ENCODE assay signal across 16 cellular contexts in genomic region chr3:120673116-120673515, GRCh38. TPM values are rescaled to one million over a fixed set of nuclear protein-coding genes. Genes with fewer than 3 reads are reported as not detected.
"Had no signal": no experiment of that assay in that cellular context is flagged by ENCODE, and none has a peak within 500 bp of the region (broad histone marks: within the 10 kb centered on the region; RNA-seq: fewer than 3 reads in every experiment).

No MANE protein-coding gene starts in this region.

- H3K27ac Mint-ChIP-seq: activated naive CD8-positive, alpha-beta T cell; stimulated activated naive CD8-positive, alpha-beta T cell treated with anti-CD3 and anti-CD28 coated beads, Interleukin-15, Interleukin-2, amounts not matched to agents 100 ng/mL and 50 ng/mL, for 24 hours had no signal

- H3K27me3 ChIP-seq: heart left ventricle, left lung, ovary had no signal

- H3K4me3 Mint-ChIP-seq: activated naive CD8-positive, alpha-beta T cell; neural crest cell; stimulated activated naive CD8-positive, alpha-beta T cell treated with anti-CD3 and anti-CD28 coated beads, Interleukin-15, Interleukin-2, amounts not matched to agents 100 ng/mL and 50 ng/mL, for 24 hours had no signal

- H3K36me3 ChIP-seq: heart left ventricle, left lung, ovary, thoracic aorta had no signal

- H3K27ac ChIP-seq: heart left ventricle, left lung, ovary, thoracic aorta had no signal

- H3K9me3 ChIP-seq: heart left ventricle, left lung, ovary, thoracic aorta had no signal

- H3K4me3 ChIP-seq: heart left ventricle, left lung, ovary, thoracic aorta had no signal

- DNase-seq: activated CD4-positive, alpha-beta T cell treated with anti-CD3 and anti-CD28 coated beads for 1 hour; activated CD4-positive, alpha-beta T cell treated with anti-CD3 and anti-CD28 coated beads, Interleukin-2, amount 50 U/mL, for 48 hours; activated gamma-delta T cell; activated T-cell treated with anti-CD3 and anti-CD28 coated beads, Interleukin-2, amount 50 U/mL, for 48 hours; foreskin melanocyte; heart left ventricle; left lung; ovary; stimulated activated CD4-positive, alpha-beta T cell treated with anti-CD3 and anti-CD28 coated beads, Interleukin-15, amount 100 ng/mL, for 24 hours; stimulated activated CD4-positive, alpha-beta T cell treated with anti-CD3 and anti-CD28 coated beads, Interleukin-4, amount 100 ng/mL, for 24 hours; T-helper 9 cell had no signal

- H3K9me3 Mint-ChIP-seq: neural crest cell had no signal

- ATAC-seq: left lung had no signal

RNA-seq across cellular contexts. Expression of gene HGD, which starts 8.9 kb away (rescaled TPM):
- total RNA-seq: myocyte had no signal
- polyA plus RNA-seq: heart left ventricle had no signal
